17 cellular contexts compared by ENCODE assay signal in genomic region chr1:41640141-41640751, GRCh38.
DNase-seq lines count a peak whose midpoint lies in the region; ATAC-seq and TF ChIP-seq lines count a peak whose summit lies in the region.
"Had no signal": no experiment of that assay in that cellular context is flagged by ENCODE, and none has a peak within 500 bp of the region (broad histone marks: within the 10 kb centered on the region; RNA-seq: fewer than 3 reads in every experiment).

No MANE protein-coding gene starts in this region.

- no peak overlapping the region for H3K4me3 ChIP-seq in SU-DHL-6 (ENCODE audit: insufficient read depth, low read length, poor library complexity, severe bottlenecking)
- no peak overlapping the region for H3K4me3 ChIP-seq in Peyer's patch
- H3K4me3 ChIP-seq: breast epithelium, thoracic aorta had no signal

- peak; percentile 18 for DNase-seq in activated CD8-positive, alpha-beta memory T cell treated with anti-CD3 and anti-CD28 coated beads, Interleukin-2, amount 50 U/mL, for 4 hours
- no peak for DNase-seq in activated CD8-positive, alpha-beta memory T cell treated with anti-CD3 and anti-CD28 coated beads for 24 hours
- DNase-seq in chondrocyte (ENCODE audit: low spot score), result no peak
- no peak for DNase-seq in Peyer's patch
- DNase-seq: ACHN; effector CD4-positive, alpha-beta T cell; GDM1; left ventricle myocardium superior; NCI-H1694; NCI-H510A treated with DMSO at 0.1 percent for 48 hours had no signal

- peak overlapping the region; percentile 45 for H3K4me2 ChIP-seq in SU-DHL-6 (ENCODE audit: low read depth, low read length, poor library complexity, severe bottlenecking)

- no peaks in the 10 kb centered on the region for H4K20me1 ChIP-seq in SU-DHL-6 (ENCODE audit: low read depth, low read length)

- TF ChIP-seq CTCF in SU-DHL-6 (IDR thresholded peaks at IDR 0.05; ENCODE audit: insufficient read depth, low read length, poor library complexity, severe bottlenecking), result no peak
- TF ChIP-seq CTCF in chondrocyte (IDR thresholded peaks at IDR 0.05), result no peak
- TF ChIP-seq CTCF in Peyer's patch (IDR thresholded peaks at IDR 0.05), result no peak

- peaks cover 18% of the 10 kb centered on the region for H3K4me1 Mint-ChIP-seq in chondrocyte (ENCODE audit: low read depth)
- H3K4me1 Mint-ChIP-seq in stimulated activated memory B cell treated with anti-CD40 and anti-IgM and Interleukin-4, amounts not matched to agents 10 μg/mL and 1 μg/mL and 100 μg/mL, for 72 hours, result peaks cover 16% of the 10 kb centered on the region

- peaks cover 0 to 14% (median 3%) of the 10 kb centered on the region in 4 donors for H3K4me1 ChIP-seq in Peyer's patch
- H3K4me1 ChIP-seq: breast epithelium had no signal

- no peaks in the 10 kb centered on the region for H3K27me3 Mint-ChIP-seq in chondrocyte (ENCODE audit: low read depth)
- H3K27me3 Mint-ChIP-seq in stimulated activated memory B cell treated with anti-CD40 and anti-IgM and Interleukin-4, amounts not matched to agents 10 μg/mL and 1 μg/mL and 100 μg/mL, for 72 hours, result no peaks in the 10 kb centered on the region

- H3K79me2 ChIP-seq in SU-DHL-6 (ENCODE audit: insufficient read depth, low read length), result no peaks in the 10 kb centered on the region

- no peak for TF ChIP-seq POLR2A in Peyer's patch (IDR thresholded peaks at IDR 0.05)

- H3K9ac ChIP-seq in SU-DHL-6 (ENCODE audit: low read length), result peak overlapping the region; percentile 28

- H3K36me3 ChIP-seq in SU-DHL-6 (ENCODE audit: low read length), result no peaks in the 10 kb centered on the region
- no peaks in the 10 kb centered on the region for H3K36me3 ChIP-seq in Peyer's patch
- H3K36me3 ChIP-seq: breast epithelium, thoracic aorta had no signal

- ATAC-seq in stimulated activated memory B cell treated with anti-CD40 and anti-IgM and Interleukin-4, amounts not matched to agents 10 μg/mL and 1 μg/mL and 100 μg/mL, for 72 hours, result no peak
- no peak for ATAC-seq in HG03457 (IDR thresholded peaks at IDR 0.05; ENCODE audit: unreplicated experiment)
- no peak for ATAC-seq in GM19035 (IDR thresholded peaks at IDR 0.05; ENCODE audit: unreplicated experiment)
- ATAC-seq: Panc1 had no signal

- H3K36me3 Mint-ChIP-seq in chondrocyte (ENCODE audit: low read depth), result no peaks in the 10 kb centered on the region
- peaks cover 11% of the 10 kb centered on the region for H3K36me3 Mint-ChIP-seq in stimulated activated memory B cell treated with anti-CD40 and anti-IgM and Interleukin-4, amounts not matched to agents 10 μg/mL and 1 μg/mL and 100 μg/mL, for 72 hours

- H3K9me3 ChIP-seq in SU-DHL-6 (ENCODE audit: insufficient read depth, low read length) (no peaks in the 10 kb centered on the region), Peyer's patch (no peaks in the 10 kb centered on the region)
- H3K9me3 ChIP-seq: breast epithelium, thoracic aorta had no signal

- H3K27ac ChIP-seq in SU-DHL-6 (ENCODE audit: low read depth, low read length) (peak overlapping the region; percentile 72), Peyer's patch (no peak overlapping the region)
- H3K27ac ChIP-seq: breast epithelium, thoracic aorta had no signal

- H3K27ac Mint-ChIP-seq in chondrocyte (ENCODE audit: unreplicated experiment), result peak overlapping the region; percentile 95
- no peak overlapping the region for H3K27ac Mint-ChIP-seq in stimulated activated memory B cell treated with anti-CD40 and anti-IgM and Interleukin-4, amounts not matched to agents 10 μg/mL and 1 μg/mL and 100 μg/mL, for 72 hours

- H3F3A ChIP-seq in SU-DHL-6 (ENCODE audit: insufficient read depth), result peaks cover 6% of the 10 kb centered on the region; the same call in 1 of the 2 replicates

- H3K9me2 ChIP-seq in SU-DHL-6 (replicated peaks; ENCODE audit: insufficient read depth, low read length), result no peaks in the 10 kb centered on the region

- H3K27me3 ChIP-seq in SU-DHL-6 (ENCODE audit: low read length), result no peaks in the 10 kb centered on the region
- no peaks in the 10 kb centered on the region for H3K27me3 ChIP-seq in Peyer's patch
- H3K27me3 ChIP-seq: breast epithelium had no signal

- H3K9me3 Mint-ChIP-seq in chondrocyte (ENCODE audit: low read depth), result no peaks in the 10 kb centered on the region
- no peaks in the 10 kb centered on the region for H3K9me3 Mint-ChIP-seq in stimulated activated memory B cell treated with anti-CD40 and anti-IgM and Interleukin-4, amounts not matched to agents 10 μg/mL and 1 μg/mL and 100 μg/mL, for 72 hours

- no peak overlapping the region for H3K4me3 Mint-ChIP-seq in chondrocyte (ENCODE audit: unreplicated experiment)
- peak overlapping the region; percentile 45 for H3K4me3 Mint-ChIP-seq in stimulated activated memory B cell treated with anti-CD40 and anti-IgM and Interleukin-4, amounts not matched to agents 10 μg/mL and 1 μg/mL and 100 μg/mL, for 72 hours

- no peak overlapping the region for H2AFZ ChIP-seq in SU-DHL-6 (ENCODE audit: low read depth, low read length, severe bottlenecking)
